ENCODE assay signal across 9 cellular contexts in genomic region chr10:132448248-132448731, GRCh38. TPM values are rescaled to one million over a fixed set of nuclear protein-coding genes. Genes with fewer than 3 reads are reported as not detected.
DNase-seq lines count a peak whose midpoint lies in the region; ATAC-seq, FAIRE-seq and TF ChIP-seq lines count a peak whose summit lies in the region.
"Had no signal": no experiment of that assay in that cellular context is flagged by ENCODE, and none has a peak within 500 bp of the region (broad histone marks: within the 10 kb centered on the region; RNA-seq: fewer than 3 reads in every experiment).

No MANE protein-coding gene starts in this region.

- DNase-seq in CD1c-positive myeloid dendritic cell (ENCODE audit: extremely low spot score) (peak; percentile 62), T-helper 17 cell (peak in 2 of 3 donors; percentile 45), colonic mucosa (peak; percentile 91), natural killer cell (peak; percentile 72), HTR-8/SVneo (ENCODE audit: insufficient read length, low spot score) (no peak), NCI-H2081 treated with DMSO at 0.1 percent for 48 hours (lab: John Stamatoyannopoulos, UW) (no peak)

- peaks cover 28% of the 10 kb centered on the region for H3K4me1 Mint-ChIP-seq in T-helper 17 cell
- H3K4me1 Mint-ChIP-seq in natural killer cell: peaks cover 10 to 70% of the 10 kb centered on the region in 2 donors

- ATAC-seq in HG03097 (IDR thresholded peaks at IDR 0.05; ENCODE audit: low FRiP score, unreplicated experiment) (peak; percentile 25), T-helper 17 cell (no peak), natural killer cell (peak; percentile 42 to 66 (median 42)), HG03039 (IDR thresholded peaks at IDR 0.05; ENCODE audit: unreplicated experiment) (no peak)

- peaks cover 31% of the 10 kb centered on the region for H3K4me1 ChIP-seq in colonic mucosa

- no peaks in the 10 kb centered on the region for H3K36me3 ChIP-seq in colonic mucosa
- H3K36me3 ChIP-seq: heart right ventricle had no signal

- H3K9ac ChIP-seq in colonic mucosa (ENCODE audit: low read depth in 2 of 2, low read length in 2 of 2): peak overlapping the region; percentile 85 to 94

- H3K27ac Mint-ChIP-seq in T-helper 17 cell (peak overlapping the region; percentile 97), natural killer cell (peak overlapping the region; percentile 94 to 97)

- H3K9me3 ChIP-seq in T-helper 17 cell (ENCODE audit: control insufficient read depth, low read length, poor library complexity, severe bottlenecking) (no peaks in the 10 kb centered on the region), colonic mucosa (no peaks in the 10 kb centered on the region)
- H3K9me3 ChIP-seq: heart right ventricle had no signal

- H3K36me3 Mint-ChIP-seq in T-helper 17 cell (ENCODE audit: low read depth) (no peaks in the 10 kb centered on the region), natural killer cell (no peaks in the 10 kb centered on the region)

- TF ChIP-seq CTCF in colonic mucosa (IDR thresholded peaks at IDR 0.05): no peak
- no peak for TF ChIP-seq CTCF in natural killer cell (IDR thresholded peaks at IDR 0.05)

- H3K27me3 ChIP-seq in colonic mucosa: no peaks in the 10 kb centered on the region
- H3K27me3 ChIP-seq: heart right ventricle had no signal

- H3K4me3 Mint-ChIP-seq in T-helper 17 cell (no peak overlapping the region), natural killer cell (peak overlapping the region; percentile 52)

- intact Hi-C loops in colonic mucosa (cut with DNase I): no loop called here
- intact Hi-C loops in natural killer cell (cut with micrococcal nuclease): loop anchor here (5.0 kb wide), 1 partner anchor 89 kb away; the partner anchor contains the start of gene INPP5A

- H3K27me3 Mint-ChIP-seq in T-helper 17 cell (no peaks in the 10 kb centered on the region), natural killer cell (ENCODE audit: low read depth in 2 of 2) (no peaks in the 10 kb centered on the region)

- H3K9me3 Mint-ChIP-seq in natural killer cell: no peaks in the 10 kb centered on the region

- peak overlapping the region; percentile 96 for H3K27ac ChIP-seq in colonic mucosa

- no peak for FAIRE-seq in HTR-8/SVneo (lab: Jason Lieb, UNC)

- H3K4me3 ChIP-seq in colonic mucosa: no peak overlapping the region

RNA-seq across cellular contexts. Expression of gene PWWP2B, which starts 51.3 kb away (rescaled TPM):
- 10 to 100 TPM; 15.7 to 16.7 TPM for total RNA-seq in T-helper 17 cell
- 10 to 100 TPM; 33.8 to 61.0 TPM for total RNA-seq in colonic mucosa
- 10 to 100 TPM; 23.7 to 29.5 (median 24.4) TPM for total RNA-seq in natural killer cell

Comparison
In these comparisons a context has a peak if more than half of its experiments do, and no peak if none do; other contexts are left out.
1. DNase-seq: peak in CD1c-positive myeloid dendritic cell (single experiment), T-helper 17 cell (2 of 3), colonic mucosa (single experiment) and natural killer cell (single experiment); none in HTR-8/SVneo (single experiment) and NCI-H2081 treated with DMSO at 0.1 percent for 48 hours (single experiment).
2. ATAC-seq: peak in HG03097 (single experiment) and natural killer cell (3 of 3); none in T-helper 17 cell (single experiment) and HG03039 (single experiment).